8 cellular contexts compared by ENCODE assay signal in the genomic region with DNA sequence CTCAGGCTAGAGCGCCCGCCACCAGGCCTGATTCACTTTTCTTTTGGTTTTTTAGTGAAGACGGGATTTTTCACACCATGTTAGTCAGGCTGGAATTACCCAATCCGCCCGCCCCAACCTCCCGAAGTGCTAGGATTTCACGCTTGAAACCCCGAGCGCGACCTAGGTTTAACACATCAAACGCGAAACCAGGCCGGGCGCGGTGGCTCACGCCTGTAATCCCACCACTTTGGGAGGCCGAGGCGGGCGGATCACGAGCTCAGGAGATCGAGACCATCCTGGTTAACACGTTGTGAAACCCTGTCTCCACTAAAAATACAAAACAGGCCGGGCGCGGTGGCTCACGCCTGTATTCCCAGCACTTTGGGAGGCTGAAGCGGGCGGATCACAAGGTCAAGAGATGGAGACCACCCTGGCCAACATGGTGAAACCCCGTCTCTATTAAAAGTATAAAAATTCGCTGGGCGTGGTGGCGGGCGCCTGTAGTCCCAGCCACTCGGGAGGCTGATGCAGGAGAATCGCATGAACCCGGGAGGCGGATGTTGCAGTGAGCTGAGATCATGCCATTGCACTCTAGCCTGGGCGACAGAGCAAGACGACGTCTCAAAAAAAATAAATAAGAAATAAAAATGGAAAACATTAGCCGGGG. TPM values are rescaled to one million over a fixed set of nuclear protein-coding genes. Genes with fewer than 3 reads are reported as not detected.
A peak's percentile ranks its signal among the peaks of the same experiment; 100 is the strongest.
DNase-seq lines count a peak whose midpoint lies in the region; ATAC-seq and TF ChIP-seq lines count a peak whose summit lies in the region.
"Not testable (repeated sequence)": the region's sequence is repeated elsewhere in the genome, so short reads cannot be mapped to it uniquely, and the experiment has no call there.

No MANE protein-coding gene starts in this region.

- H3K27ac ChIP-seq in osteoblast (ENCODE audit: low read depth, low read length) = peak overlapping the region; percentile 90

- H3K4me1 Mint-ChIP-seq in stimulated activated memory B cell treated with anti-CD40 and anti-IgM and Interleukin-4, amounts not matched to agents 10 μg/mL and 1 μg/mL and 100 μg/mL, for 72 hours = peaks cover 15% of the 10 kb centered on the region

- not testable (repeated sequence) for H4K20me1 ChIP-seq in osteoblast (ENCODE audit: insufficient read depth, low read length)

- peaks cover 31% of the 10 kb centered on the region for H3K79me2 ChIP-seq in osteoblast (ENCODE audit: insufficient read depth, low read length)

- TF ChIP-seq CTCF in osteoblast (IDR thresholded peaks at IDR 0.05; ENCODE audit: extremely low read depth, low read depth, low read length) = not testable (repeated sequence)

- intact Hi-C loops in left ventricle myocardium superior (cut with micrococcal nuclease) = not testable (repeated sequence)

- H3K4me1 ChIP-seq in osteoblast (ENCODE audit: insufficient read depth, low read length) = peaks cover 23% of the 10 kb centered on the region

- not testable (repeated sequence) for H3K4me3 Mint-ChIP-seq in stimulated activated memory B cell treated with anti-CD40 and anti-IgM and Interleukin-4, amounts not matched to agents 10 μg/mL and 1 μg/mL and 100 μg/mL, for 72 hours

- not testable (repeated sequence) for H3K27ac Mint-ChIP-seq in stimulated activated memory B cell treated with anti-CD40 and anti-IgM and Interleukin-4, amounts not matched to agents 10 μg/mL and 1 μg/mL and 100 μg/mL, for 72 hours

- H3K4me3 ChIP-seq in osteoblast (ENCODE audit: insufficient read depth, low read length) = peak overlapping the region; percentile 95

- H3K27me3 ChIP-seq in osteoblast (ENCODE audit: insufficient read depth, low read length) = not testable (repeated sequence)

- not testable (repeated sequence) for H3K9me3 Mint-ChIP-seq in stimulated activated memory B cell treated with anti-CD40 and anti-IgM and Interleukin-4, amounts not matched to agents 10 μg/mL and 1 μg/mL and 100 μg/mL, for 72 hours

- DNase-seq in DMS 273 (lab: John Stamatoyannopoulos, UW; ENCODE audit: unreplicated experiment) (peak; percentile 92), NCI-H526 treated with DMSO at 0.1 percent for 48 hours (lab: John Stamatoyannopoulos, UW) (peak; percentile 98), astrocyte of the hippocampus (ENCODE audit: low read depth, low spot score) (peak; percentile 69), left ventricle myocardium superior (peak; percentile 72), osteoblast (ENCODE audit: insufficient read length, low spot score, missing footprints) (peak; percentile 69)
- DNase-seq in activated CD4-positive, alpha-beta T cell treated with anti-CD3 and anti-CD28 coated beads for 1 hour = peak; percentile 65

- peaks cover 16% of the 10 kb centered on the region for H3K36me3 Mint-ChIP-seq in stimulated activated memory B cell treated with anti-CD40 and anti-IgM and Interleukin-4, amounts not matched to agents 10 μg/mL and 1 μg/mL and 100 μg/mL, for 72 hours

- ATAC-seq in HG02970 (IDR thresholded peaks at IDR 0.05; ENCODE audit: low FRiP score, unreplicated experiment) (peak; percentile 16), left ventricle myocardium superior (peak; percentile 13)
- ATAC-seq in stimulated activated memory B cell treated with anti-CD40 and anti-IgM and Interleukin-4, amounts not matched to agents 10 μg/mL and 1 μg/mL and 100 μg/mL, for 72 hours = peak; percentile 9

- H3K36me3 ChIP-seq in osteoblast (ENCODE audit: insufficient read depth, low read length) = not testable (repeated sequence)

- H3K27me3 Mint-ChIP-seq in stimulated activated memory B cell treated with anti-CD40 and anti-IgM and Interleukin-4, amounts not matched to agents 10 μg/mL and 1 μg/mL and 100 μg/mL, for 72 hours = not testable (repeated sequence)

- peak overlapping the region; percentile 89 for H3K4me2 ChIP-seq in osteoblast (ENCODE audit: insufficient read depth, low read length)

- H2AFZ ChIP-seq in osteoblast (ENCODE audit: low read length) = not testable (repeated sequence)

- H3K9me3 ChIP-seq in osteoblast (ENCODE audit: low read depth, low read length) = not testable (repeated sequence)

RNA-seq across cellular contexts. Expression of a gene that starts 1.4 kb away (rescaled TPM):
- total RNA-seq in left ventricle myocardium superior = 25.8 TPM
- total RNA-seq in osteoblast = 31.2 and 34.0 TPM in 2 replicates

RNA-seq across cellular contexts. Expression of a gene that starts 8.2 kb away (rescaled TPM):
- total RNA-seq in left ventricle myocardium superior = not detected
- not detected in 2 replicates for total RNA-seq in osteoblast

RNA-seq across cellular contexts. Expression of a gene that starts 9.0 kb away (rescaled TPM):
- 19.5 TPM for total RNA-seq in left ventricle myocardium superior
- 35.8 and 40.7 TPM in 2 replicates for total RNA-seq in osteoblast

RNA-seq across cellular contexts. Expression of a gene that starts 35.6 kb away (rescaled TPM):
- total RNA-seq in left ventricle myocardium superior = 49.6 TPM
- 25.6 and 31.1 TPM in 2 replicates for total RNA-seq in osteoblast

RNA-seq across cellular contexts. Expression of a gene that starts 39.9 kb away (rescaled TPM):
- 36.4 TPM for total RNA-seq in left ventricle myocardium superior
- 217 and 259 TPM in 2 replicates for total RNA-seq in osteoblast

Comparison
In these comparisons a context has a peak if more than half of its experiments do, and no peak if none do; other contexts are left out.
1. Peak in every context shown above with its lines: DNase-seq, ATAC-seq, H3K4me3 ChIP-seq and H3K27ac ChIP-seq.